18 cellular contexts compared by ENCODE assay signal in the genomic region with DNA sequence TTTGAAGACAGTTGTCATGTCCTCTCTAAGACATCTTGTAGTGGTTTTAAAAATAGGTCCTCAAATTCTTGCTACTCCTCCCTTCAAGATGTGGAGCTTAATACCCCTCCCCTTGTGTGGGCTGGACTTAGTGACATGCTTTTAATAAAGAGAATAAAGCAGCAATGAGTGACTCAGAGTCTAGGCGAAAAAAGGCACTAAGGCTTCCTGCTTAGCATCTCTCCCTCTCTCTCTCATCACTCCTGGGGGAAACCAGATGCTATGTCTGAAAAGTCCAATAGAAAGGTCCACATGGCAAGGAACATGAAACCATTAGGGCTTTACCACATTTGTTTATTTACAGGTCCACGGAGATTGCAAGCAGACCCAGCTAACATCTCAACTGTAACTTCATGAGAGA. TPM values are rescaled to one million over a fixed set of nuclear protein-coding genes. Genes with fewer than 3 reads are reported as not detected.
DNase-seq lines count a peak whose midpoint lies in the region; ATAC-seq and TF ChIP-seq lines count a peak whose summit lies in the region.
"Had no signal": no experiment of that assay in that cellular context is flagged by ENCODE, and none has a peak within 500 bp of the region (broad histone marks: within the 10 kb centered on the region; RNA-seq: fewer than 3 reads in every experiment).

No MANE protein-coding gene starts in this region.

- no peaks in the 10 kb centered on the region for H3K4me1 ChIP-seq in A673 (ENCODE audit: insufficient read depth, low read length, poor library complexity, severe bottlenecking)
- H3K4me1 ChIP-seq: BE2C had no signal

- TF ChIP-seq CTCF in A673 (conservative IDR thresholded peaks at IDR 0.05; ENCODE audit: low read depth, low read length) (no peak), MCF 10A (IDR thresholded peaks at IDR 0.05; ENCODE audit: unreplicated experiment) (no peak), glutamatergic neuron (IDR thresholded peaks at IDR 0.05; ENCODE audit: partially characterized antibody, unreplicated experiment) (no peak)

- CTCF ChIA-PET in A673 (lab: Charles Lee) (interaction anchor here (1.3 kb wide), 1 partner anchor 28 kb away, joined by 4 read pairs; no protein-coding TSS in a partner anchor), MCF 10A (lab: Yijun Ruan, JAX) (interaction anchor here (0.6 to 5.2 kb wide), 3 partner anchors 9 to 717 kb away, joined by 3 to 41 read pairs (median 5); no protein-coding TSS in a partner anchor)

- POLR2A ChIA-PET in A673 (lab: Charles Lee; ENCODE audit: low non-redundant PET): no interaction called here
- POLR2A ChIA-PET in MCF 10A (lab: Yijun Ruan, JAX): interaction anchor here (1.7 kb wide), 1 partner anchor 15 kb away, joined by 3 read pairs; no protein-coding TSS in a partner anchor

- H3K4me3 ChIP-seq in A673 (ENCODE audit: low read depth, low read length, poor library complexity, severe bottlenecking): no peak overlapping the region

- DNase-seq in A673 (ENCODE audit: low spot score) (peak; percentile 71), fibroblast of peridontal ligament (ENCODE audit: extremely low read depth) (peak; percentile 55), MCF 10A (ENCODE audit: unreplicated experiment) (no peak), CD1c-positive myeloid dendritic cell (ENCODE audit: extremely low spot score) (no peak), NCI-H128 (lab: John Stamatoyannopoulos, UW; ENCODE audit: unreplicated experiment) (no peak), glutamatergic neuron (no peak)
- DNase-seq: BE2C; CD8-positive, alpha-beta memory T cell; EL; HFFc6; NCI-H1048; NCI-H1694; NCI-H2171; NCI-H446 treated with DMSO at 0.1 percent for 48 hours had no signal

- H3K4me1 Mint-ChIP-seq in MCF 10A (ENCODE audit: insufficient read depth, unreplicated experiment) (no peaks in the 10 kb centered on the region), glutamatergic neuron (ENCODE audit: low read depth, unreplicated experiment) (no peaks in the 10 kb centered on the region)

- H3K36me3 Mint-ChIP-seq in MCF 10A (ENCODE audit: insufficient read depth, unreplicated experiment): peaks cover 34% of the 10 kb centered on the region
- peaks cover 4% of the 10 kb centered on the region for H3K36me3 Mint-ChIP-seq in glutamatergic neuron (ENCODE audit: unreplicated experiment)

- H3K4me3 Mint-ChIP-seq in MCF 10A (ENCODE audit: unreplicated experiment) (no peak overlapping the region), glutamatergic neuron (ENCODE audit: unreplicated experiment) (no peak overlapping the region)
- H3K4me3 Mint-ChIP-seq: CD8-positive, alpha-beta memory T cell; HFFc6; T-helper 2 cell treated with Interferon-gamma antibody and Interleukin-4, amounts not matched to agents 5 μg/mL and 100 μg/mL, for 36 hours had no signal

- ATAC-seq in GM19025 (IDR thresholded peaks at IDR 0.05; ENCODE audit: low read depth, unreplicated experiment) (peak; percentile 4), HG03354 (IDR thresholded peaks at IDR 0.05; ENCODE audit: poor library complexity, severe bottlenecking, unreplicated experiment) (peak; percentile 43)

- no peaks in the 10 kb centered on the region for H3K9me3 ChIP-seq in A673 (ENCODE audit: low read depth, low read length, poor library complexity, severe bottlenecking)
- H3K9me3 ChIP-seq: BE2C had no signal

- intact Hi-C loops in A673 (cut with micrococcal nuclease; ENCODE audit: unreplicated experiment) (no loop called here), MCF 10A (cut with micrococcal nuclease) (no loop called here)

- H3K9me3 Mint-ChIP-seq in MCF 10A (ENCODE audit: unreplicated experiment): no peaks in the 10 kb centered on the region
- H3K9me3 Mint-ChIP-seq in glutamatergic neuron (ENCODE audit: unreplicated experiment): no peaks in the 10 kb centered on the region
- H3K9me3 Mint-ChIP-seq: CD8-positive, alpha-beta memory T cell; HFFc6; T-helper 2 cell treated with Interferon-gamma antibody and Interleukin-4, amounts not matched to agents 5 μg/mL and 100 μg/mL, for 36 hours had no signal

- no peak overlapping the region for H3K27ac ChIP-seq in A673 (ENCODE audit: low read depth, low read length, poor library complexity, severe bottlenecking)

- H3K27ac Mint-ChIP-seq in MCF 10A (ENCODE audit: low read depth, unreplicated experiment) (no peak overlapping the region), glutamatergic neuron (ENCODE audit: unreplicated experiment) (no peak overlapping the region)
- H3K27ac Mint-ChIP-seq: HFFc6; T-helper 2 cell treated with Interferon-gamma antibody and Interleukin-4, amounts not matched to agents 5 μg/mL and 100 μg/mL, for 36 hours had no signal

- peaks cover 5% of the 10 kb centered on the region for H3K36me3 ChIP-seq in A673 (ENCODE audit: insufficient read depth, low read length, poor library complexity, severe bottlenecking)
- H3K36me3 ChIP-seq: BE2C had no signal

- no peaks in the 10 kb centered on the region for H3K27me3 ChIP-seq in A673 (replicated peaks; ENCODE audit: insufficient read depth, low read depth, low read length, poor library complexity)
- H3K27me3 ChIP-seq: BE2C had no signal

- BruUV-seq in A673 (replicated peaks; lab: Mats Ljungman, UMichigan) (no TSS peak), MCF 10A (replicated peaks; lab: Mats Ljungman, UMichigan) (no TSS peak)

- no peaks in the 10 kb centered on the region for H3K27me3 Mint-ChIP-seq in MCF 10A (ENCODE audit: insufficient read depth, unreplicated experiment)
- H3K27me3 Mint-ChIP-seq in glutamatergic neuron (ENCODE audit: unreplicated experiment): no peaks in the 10 kb centered on the region
- H3K27me3 Mint-ChIP-seq: CD8-positive, alpha-beta memory T cell had no signal

RNA-seq across cellular contexts. Expression of a gene that starts 11.7 kb away (rescaled TPM):
- total RNA-seq in A673 (2021) (15.2 and 16.7 TPM in 2 replicates), MCF 10A (2022) (23.4 and 26.1 TPM in 2 replicates), glutamatergic neuron (ENCODE audit: unreplicated experiment) (42.5 TPM)

RNA-seq across cellular contexts. Expression of a gene that starts 44.9 kb away (rescaled TPM):
- total RNA-seq in A673 (2021) (0.21 and 0.24 TPM in 2 replicates), MCF 10A (2022) (0.19 and 0.20 TPM in 2 replicates), glutamatergic neuron (ENCODE audit: unreplicated experiment) (0.83 TPM)
- total RNA-seq: RPMI7951 had no signal

Comparison
In these comparisons a context has a peak if more than half of its experiments do, and no peak if none do; other contexts are left out.
1. DNase-seq: peak in A673 (single experiment) and fibroblast of peridontal ligament (single experiment); none in MCF 10A (single experiment), CD1c-positive myeloid dendritic cell (single experiment), NCI-H128 (single experiment) and glutamatergic neuron (single experiment).